23 cellular contexts compared by ENCODE assay signal in genomic region chr13:24650157-24650556, GRCh38. TPM values are rescaled to one million over a fixed set of nuclear protein-coding genes. Genes with fewer than 3 reads are reported as not detected.
A peak's percentile ranks its signal among the peaks of the same experiment; 100 is the strongest.
DNase-seq lines count a peak whose midpoint lies in the region; ATAC-seq and TF ChIP-seq lines count a peak whose summit lies in the region.
"Had no signal": no experiment of that assay in that cellular context is flagged by ENCODE, and none has a peak within 500 bp of the region (broad histone marks: within the 10 kb centered on the region; RNA-seq: fewer than 3 reads in every experiment).

No MANE protein-coding gene starts in this region.

- H3F3A ChIP-seq in neural progenitor cell (ENCODE audit: low read depth) = no peaks in the 10 kb centered on the region

- peaks cover 2% of the 10 kb centered on the region for H3K9me3 Mint-ChIP-seq in neural progenitor cell
- H3K9me3 Mint-ChIP-seq in activated T-cell treated with anti-CD3 and anti-CD28 coated beads, Interleukin-2, amount 50 U/mL, for 24 hours = no peaks in the 10 kb centered on the region
- H3K9me3 Mint-ChIP-seq: activated naive CD4-positive, alpha-beta T cell treated with anti-CD3 and anti-CD28 coated beads, Interleukin-2, amount 50 U/mL, for 24 hours; immature natural killer cell; natural killer cell treated with Interleukin-12 subunit alpha and Interleukin-12 subunit beta and Interleukin-15 and Interleukin-18, amount 100 ng/mL, for 72 hours; stimulated activated naive CD8-positive, alpha-beta T cell treated with anti-CD3 and anti-CD28 coated beads, Interleukin-15, Interleukin-2, amounts not matched to agents 100 ng/mL and 50 ng/mL, for 24 hours had no signal

- H3K9me3 ChIP-seq in SK-N-MC (ENCODE audit: low read depth, low read length) (no peaks in the 10 kb centered on the region), fibroblast of lung (ENCODE audit: control insufficient read depth, insufficient read depth, low read depth, low read length) (no peaks in the 10 kb centered on the region), neural progenitor cell (ENCODE audit: low read depth) (no peaks in the 10 kb centered on the region)
- H3K9me3 ChIP-seq: Caco-2, SJSA1 had no signal

- peak; percentile 73 for DNase-seq in AG09309 (ENCODE audit: low read depth)
- peak; percentile 48 for DNase-seq in SK-N-MC (ENCODE audit: low read depth, low spot score)
- peak; percentile 32 to 74 for DNase-seq in fibroblast of lung (ENCODE audit: low read depth in 2 of 2)
- no peak for DNase-seq in neural progenitor cell (ENCODE audit: low spot score)
- no peak for DNase-seq in activated T-cell treated with anti-CD3 and anti-CD28 coated beads, Interleukin-2, amount 50 U/mL, for 24 hours
- no peak for DNase-seq in SW480 (ENCODE audit: low spot score)
- no peak for DNase-seq in activated T-cell treated with anti-CD3 and anti-CD28 coated beads for 4 hours
- DNase-seq: activated CD4-positive, alpha-beta T cell treated with anti-CD3 and anti-CD28 coated beads for 48 hours; AML-193; Caco-2; glutamatergic neuron; HCEC 1CT; immature natural killer cell; MV-4-11; NCI-H2081; NCI-H510A treated with DMSO at 0.1 percent for 48 hours had no signal

- TF ChIP-seq CTCF in AG09309 (IDR thresholded peaks at IDR 0.05; ENCODE audit: control insufficient read depth, insufficient read depth, low read depth, low read length, missing control alignments) (no peak), fibroblast of lung (conservative IDR thresholded peaks at IDR 0.05 in 1 of 2, IDR thresholded peaks at IDR 0.05 in 1 of 2; ENCODE audit: low read depth in 1 of 2, low read length in 2 of 2) (no peak), neural progenitor cell (IDR thresholded peaks at IDR 0.05) (no peak)

- ATAC-seq in HG03159 (IDR thresholded peaks at IDR 0.05; ENCODE audit: unreplicated experiment) = no peak

- peaks cover 2% of the 10 kb centered on the region for H3K27me3 Mint-ChIP-seq in neural progenitor cell (ENCODE audit: insufficient read depth, low read depth)
- peaks cover 15% of the 10 kb centered on the region for H3K27me3 Mint-ChIP-seq in activated T-cell treated with anti-CD3 and anti-CD28 coated beads, Interleukin-2, amount 50 U/mL, for 24 hours

- H3K27me3 ChIP-seq in fibroblast of lung (ENCODE audit: control insufficient read depth, insufficient read depth, low read length) = no peaks in the 10 kb centered on the region
- no peaks in the 10 kb centered on the region for H3K27me3 ChIP-seq in neural progenitor cell
- H3K27me3 ChIP-seq: SJSA1 had no signal

- H3K4me3 ChIP-seq in AG09309 (ENCODE audit: control insufficient read depth, low read depth, low read length) (no peak overlapping the region), SK-N-MC (peak overlapping the region; percentile 65), fibroblast of lung (replicated peaks in 1 of 4; ENCODE audit: control extremely low read depth in 1 of 4, insufficient read depth in 1 of 4, low read depth in 3 of 4, low read length in 4 of 4) (no peak overlapping the region), neural progenitor cell (no peak overlapping the region)
- H3K4me3 ChIP-seq: SJSA1 had no signal

- H3K4me1 Mint-ChIP-seq in neural progenitor cell = no peaks in the 10 kb centered on the region
- H3K4me1 Mint-ChIP-seq in activated T-cell treated with anti-CD3 and anti-CD28 coated beads, Interleukin-2, amount 50 U/mL, for 24 hours (ENCODE audit: low read depth) = peaks cover 10% of the 10 kb centered on the region
- H3K4me1 Mint-ChIP-seq: activated naive CD4-positive, alpha-beta T cell treated with anti-CD3 and anti-CD28 coated beads, Interleukin-2, amount 50 U/mL, for 24 hours; immature natural killer cell had no signal

- H4K20me1 ChIP-seq in fibroblast of lung (ENCODE audit: control insufficient read depth, extremely low read depth, insufficient read depth, low read length) (no peaks in the 10 kb centered on the region), neural progenitor cell (ENCODE audit: low read depth) (no peaks in the 10 kb centered on the region)

- H2AFZ ChIP-seq in fibroblast of lung (ENCODE audit: low read length) = no peak overlapping the region
- no peak overlapping the region for H2AFZ ChIP-seq in neural progenitor cell (replicated peaks)

- no peak overlapping the region for H3K4me3 Mint-ChIP-seq in neural progenitor cell
- H3K4me3 Mint-ChIP-seq in activated T-cell treated with anti-CD3 and anti-CD28 coated beads, Interleukin-2, amount 50 U/mL, for 24 hours = no peak overlapping the region
- H3K4me3 Mint-ChIP-seq: activated naive CD4-positive, alpha-beta T cell treated with anti-CD3 and anti-CD28 coated beads, Interleukin-2, amount 50 U/mL, for 24 hours; immature natural killer cell; natural killer cell treated with Interleukin-12 subunit alpha and Interleukin-12 subunit beta and Interleukin-15 and Interleukin-18, amount 100 ng/mL, for 72 hours; stimulated activated naive CD8-positive, alpha-beta T cell treated with anti-CD3 and anti-CD28 coated beads, Interleukin-15, Interleukin-2, amounts not matched to agents 100 ng/mL and 50 ng/mL, for 24 hours had no signal

- H3K27ac Mint-ChIP-seq in neural progenitor cell = peak overlapping the region; percentile 21
- H3K27ac Mint-ChIP-seq in activated T-cell treated with anti-CD3 and anti-CD28 coated beads, Interleukin-2, amount 50 U/mL, for 24 hours = no peak overlapping the region
- H3K27ac Mint-ChIP-seq: activated naive CD4-positive, alpha-beta T cell treated with anti-CD3 and anti-CD28 coated beads, Interleukin-2, amount 50 U/mL, for 24 hours had no signal

- no peaks in the 10 kb centered on the region for H3K36me3 ChIP-seq in SK-N-MC (ENCODE audit: insufficient read depth, low read length)
- H3K36me3 ChIP-seq in fibroblast of lung (ENCODE audit: control insufficient read depth, insufficient read depth, low read length) = no peaks in the 10 kb centered on the region
- H3K36me3 ChIP-seq in neural progenitor cell = no peaks in the 10 kb centered on the region
- H3K36me3 ChIP-seq: SJSA1 had no signal

- H3K79me2 ChIP-seq in fibroblast of lung (ENCODE audit: control insufficient read depth, insufficient read depth, low read length) (no peaks in the 10 kb centered on the region), neural progenitor cell (ENCODE audit: low read depth) (no peaks in the 10 kb centered on the region)

- H3K4me1 ChIP-seq in fibroblast of lung (ENCODE audit: control insufficient read depth, extremely low read depth, insufficient read depth, low read length) = no peaks in the 10 kb centered on the region
- no peaks in the 10 kb centered on the region for H3K4me1 ChIP-seq in neural progenitor cell
- H3K4me1 ChIP-seq: SJSA1 had no signal

- H3K27ac ChIP-seq in SK-N-MC = peak overlapping the region; percentile 97
- H3K27ac ChIP-seq in fibroblast of lung (ENCODE audit: insufficient read depth, low read length) = no peak overlapping the region
- H3K27ac ChIP-seq in neural progenitor cell = no peak overlapping the region
- H3K27ac ChIP-seq: SJSA1 had no signal

- H3K36me3 Mint-ChIP-seq in neural progenitor cell = no peaks in the 10 kb centered on the region
- no peaks in the 10 kb centered on the region for H3K36me3 Mint-ChIP-seq in activated T-cell treated with anti-CD3 and anti-CD28 coated beads, Interleukin-2, amount 50 U/mL, for 24 hours (ENCODE audit: low read depth)
- H3K36me3 Mint-ChIP-seq: activated naive CD4-positive, alpha-beta T cell treated with anti-CD3 and anti-CD28 coated beads, Interleukin-2, amount 50 U/mL, for 24 hours; immature natural killer cell; natural killer cell treated with Interleukin-12 subunit alpha and Interleukin-12 subunit beta and Interleukin-15 and Interleukin-18, amount 100 ng/mL, for 72 hours had no signal

- peak overlapping the region; percentile 45 for H3K9ac ChIP-seq in SK-N-MC (ENCODE audit: insufficient read length)
- H3K9ac ChIP-seq in fibroblast of lung (ENCODE audit: insufficient read depth, low read length) = no peak overlapping the region
- no peak overlapping the region for H3K9ac ChIP-seq in neural progenitor cell

- H3K4me2 ChIP-seq in fibroblast of lung (ENCODE audit: extremely low read depth, insufficient read depth, low read length) = no peak overlapping the region
- no peak overlapping the region for H3K4me2 ChIP-seq in neural progenitor cell

RNA-seq across cellular contexts. Expression of gene ATP12A, which starts 30.1 kb away (rescaled TPM):
- total RNA-seq in fibroblast of lung (not detected in 2 replicates), neural progenitor cell (ENCODE audit: low replicate concordance) (0.28 TPM in 1 of 2 replicates, not detected in the other)
- not detected in 2 replicates for polyA plus RNA-seq in fibroblast of lung
- polyA plus RNA-seq in fibroblast of lung (2012) = not detected in 2 replicates
- polyA minus RNA-seq in fibroblast of lung (ENCODE audit: low replicate concordance) = not detected in 2 replicates
- total RNA-seq: Caco-2, lung microvascular endothelial cell, OCI-LY7, SJSA1 had no signal
- polyA plus RNA-seq: immature natural killer cell had no signal

Comparison
In these comparisons a context has a peak if more than half of its experiments do, and no peak if none do; other contexts are left out.
1. DNase-seq: peak in AG09309 (single experiment), SK-N-MC (single experiment) and fibroblast of lung (2 of 2); none in neural progenitor cell (single experiment), activated T-cell treated with anti-CD3 and anti-CD28 coated beads, Interleukin-2, amount 50 U/mL, for 24 hours (single experiment), SW480 (single experiment) and activated T-cell treated with anti-CD3 and anti-CD28 coated beads for 4 hours (single experiment).